9 cellular contexts compared by ENCODE assay signal in the genomic region with DNA sequence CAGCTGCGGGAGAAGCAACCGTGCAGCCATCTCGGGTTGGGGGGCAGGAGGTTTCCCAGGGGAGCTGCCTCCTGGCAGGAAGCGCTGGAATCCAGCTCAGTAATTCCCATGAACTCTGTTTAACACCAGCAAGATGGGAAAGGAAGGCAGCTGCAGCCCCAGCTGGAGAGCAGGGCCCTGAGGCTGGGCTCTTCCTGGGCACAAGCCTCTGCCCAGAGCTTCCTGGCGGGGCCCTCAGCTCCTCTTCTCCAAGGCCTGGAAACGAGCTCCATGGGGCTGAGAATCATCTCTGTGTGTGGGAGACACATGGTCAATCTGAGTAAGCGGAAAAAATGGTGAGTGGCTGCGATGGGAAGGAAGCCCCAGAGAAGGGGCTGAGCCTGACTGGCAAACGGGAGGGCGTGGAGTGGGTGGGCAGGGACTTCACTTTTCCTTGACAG. TPM values are rescaled to one million over a fixed set of nuclear protein-coding genes. Genes with fewer than 3 reads are reported as not detected.
DNase-seq lines count a peak whose midpoint lies in the region; ATAC-seq and TF ChIP-seq lines count a peak whose summit lies in the region.
"Had no signal": no experiment of that assay in that cellular context is flagged by ENCODE, and none has a peak within 500 bp of the region (broad histone marks: within the 10 kb centered on the region; RNA-seq: fewer than 3 reads in every experiment).

No MANE protein-coding gene starts in this region.

- H3K9me3 Mint-ChIP-seq in activated CD8-positive, alpha-beta T cell treated with anti-CD3 and anti-CD28 coated beads, Interleukin-2, amount 10 ng/mL, durations not matched to agents 7 days and 5 days (ENCODE audit: insufficient read depth): no peaks in the 10 kb centered on the region

- TF ChIP-seq CTCF in colonic mucosa (IDR thresholded peaks at IDR 0.05) (no peak), hepatocyte (IDR thresholded peaks at IDR 0.05; ENCODE audit: poor library complexity) (no peak)

- peaks cover 26% of the 10 kb centered on the region for H3K36me3 Mint-ChIP-seq in activated CD8-positive, alpha-beta T cell treated with anti-CD3 and anti-CD28 coated beads, Interleukin-2, amount 10 ng/mL, durations not matched to agents 7 days and 5 days (ENCODE audit: low read depth)

- H3K36me3 ChIP-seq in ACC112 (ENCODE audit: insufficient read depth, low read length): peaks cover 8% of the 10 kb centered on the region; the same call in 1 of the 2 replicates
- no peaks in the 10 kb centered on the region for H3K36me3 ChIP-seq in colonic mucosa
- no peaks in the 10 kb centered on the region for H3K36me3 ChIP-seq in hepatocyte (replicated peaks; ENCODE audit: insufficient read depth, low read depth)

- H3K27me3 ChIP-seq in ACC112 (ENCODE audit: insufficient read depth, low read length) (no peaks in the 10 kb centered on the region), colonic mucosa (no peaks in the 10 kb centered on the region), hepatocyte (no peaks in the 10 kb centered on the region)

- H3K27ac ChIP-seq in ACC112 (ENCODE audit: low read depth, low read length) (peak overlapping the region; percentile 69; the same call in 1 of the 2 replicates), colonic mucosa (no peak overlapping the region), hepatocyte (no peak overlapping the region)
- H3K27ac ChIP-seq: VCaP had no signal

- POLR2A ChIA-PET in activated CD8-positive, alpha-beta T cell treated with anti-CD3 and anti-CD28 coated beads, Interleukin-2, amount 10 ng/mL, durations not matched to agents 7 days and 5 days (lab: Charles Lee): interaction anchor here (1.0 to 1.7 kb wide), 5 partner anchors 8 to 21 kb away, joined by 3 to 11 read pairs (median 4); a partner anchor contains a TSS

- peak overlapping the region; percentile 92 for H3K27ac Mint-ChIP-seq in activated CD8-positive, alpha-beta T cell treated with anti-CD3 and anti-CD28 coated beads, Interleukin-2, amount 10 ng/mL, durations not matched to agents 7 days and 5 days

- H3K27me3 Mint-ChIP-seq in activated CD8-positive, alpha-beta T cell treated with anti-CD3 and anti-CD28 coated beads, Interleukin-2, amount 10 ng/mL, durations not matched to agents 7 days and 5 days (ENCODE audit: low read depth): no peaks in the 10 kb centered on the region

- peak; percentile 14 for ATAC-seq in activated CD8-positive, alpha-beta T cell treated with anti-CD3 and anti-CD28 coated beads, Interleukin-2, amount 10 ng/mL, durations not matched to agents 7 days and 5 days

- H3K79me2 ChIP-seq in ACC112 (ENCODE audit: control insufficient read depth, insufficient read depth, low read length, unreplicated experiment) (peaks cover 9% of the 10 kb centered on the region), hepatocyte (peaks cover 6% of the 10 kb centered on the region)

- H3K4me2 ChIP-seq in hepatocyte: no peak overlapping the region

- H4K20me1 ChIP-seq in hepatocyte (ENCODE audit: insufficient read depth, poor library complexity, severe bottlenecking): no peaks in the 10 kb centered on the region

- H3K9ac ChIP-seq in colonic mucosa (ENCODE audit: low read depth in 2 of 2, low read length in 2 of 2): peak overlapping the region in 1 of 2 donors; percentile 19

- no peak for DNase-seq in Jurkat, Clone E6-1 (ENCODE audit: low read depth, low spot score)
- peak; percentile 44 for DNase-seq in activated CD8-positive, alpha-beta T cell treated with anti-CD3 and anti-CD28 coated beads, Interleukin-2, amount 10 ng/mL, durations not matched to agents 7 days and 5 days
- DNase-seq in mesenteric fat pad (ENCODE audit: low spot score) (peak; percentile 59), NCI-H526 treated with DMSO at 0.1 percent for 48 hours (lab: John Stamatoyannopoulos, UW) (no peak), colonic mucosa (no peak), HCEC 1CT (no peak), hepatocyte (ENCODE audit: low spot score) (no peak)

- H3K4me1 ChIP-seq in ACC112 (ENCODE audit: control insufficient read depth, insufficient read depth, low read length, unreplicated experiment) (peaks cover 55% of the 10 kb centered on the region), colonic mucosa (no peaks in the 10 kb centered on the region), hepatocyte (ENCODE audit: insufficient read depth) (no peaks in the 10 kb centered on the region)

- H3K4me3 ChIP-seq in ACC112 (ENCODE audit: low read depth, low read length): no peak overlapping the region
- peak overlapping the region; percentile 45 for H3K4me3 ChIP-seq in Jurkat, Clone E6-1 (ENCODE audit: low read length)
- no peak overlapping the region for H3K4me3 ChIP-seq in colonic mucosa
- no peak overlapping the region for H3K4me3 ChIP-seq in hepatocyte

- H3K4me1 Mint-ChIP-seq in activated CD8-positive, alpha-beta T cell treated with anti-CD3 and anti-CD28 coated beads, Interleukin-2, amount 10 ng/mL, durations not matched to agents 7 days and 5 days (ENCODE audit: low read depth): peaks cover 82% of the 10 kb centered on the region

- no peaks in the 10 kb centered on the region for H3K9me2 ChIP-seq in hepatocyte (replicated peaks; ENCODE audit: insufficient read depth)

- H3K4me3 Mint-ChIP-seq in activated CD8-positive, alpha-beta T cell treated with anti-CD3 and anti-CD28 coated beads, Interleukin-2, amount 10 ng/mL, durations not matched to agents 7 days and 5 days: peak overlapping the region; percentile 74

- CTCF ChIA-PET in activated CD8-positive, alpha-beta T cell treated with anti-CD3 and anti-CD28 coated beads, Interleukin-2, amount 10 ng/mL, durations not matched to agents 7 days and 5 days (lab: Charles Lee): interaction anchor here (1.1 to 1.6 kb wide), 3 partner anchors 9 to 29 kb away, joined by 4 to 21 read pairs (median 6); a partner anchor contains a TSS

- intact Hi-C loops in colonic mucosa (cut with DNase I): no loop called here

- H2AFZ ChIP-seq in ACC112 (ENCODE audit: low read length, unreplicated experiment) (no peak overlapping the region), hepatocyte (no peak overlapping the region)

- WGBS in hepatocyte (ENCODE audit: low lambda C conversion rate, missing lambda C conversion rate): 90% methylated on average over 10 of the region's 10 CpGs

- H3K9me3 ChIP-seq in colonic mucosa (no peaks in the 10 kb centered on the region), hepatocyte (ENCODE audit: low read depth) (no peaks in the 10 kb centered on the region)

RNA-seq across cellular contexts. Expression of a gene that starts 6.3 kb away (rescaled TPM):
- polyA plus RNA-seq in Jurkat, Clone E6-1 (2012; ENCODE audit: insufficient read depth, insufficient read length): 208 TPM
- 10 to 100 TPM; 57.9 to 60.4 TPM for total RNA-seq in activated CD8-positive, alpha-beta T cell treated with anti-CD3 and anti-CD28 coated beads, Interleukin-2, amount 10 ng/mL, durations not matched to agents 7 days and 5 days
- total RNA-seq in mesenteric fat pad: 50.4 TPM
- total RNA-seq in colonic mucosa: 10 to 100 TPM; 33.0 to 56.3 TPM
- 25.6 and 40.3 TPM in 2 replicates for total RNA-seq in hepatocyte
- 96.9 and 107 TPM in 2 replicates for polyA plus RNA-seq in hepatocyte

RNA-seq across cellular contexts. Expression of a gene that starts 7.9 kb away (rescaled TPM):
- polyA plus RNA-seq in Jurkat, Clone E6-1 (2012; ENCODE audit: insufficient read depth, insufficient read length): 392 TPM
- 10 to 100 TPM; 36.6 to 36.7 TPM for total RNA-seq in activated CD8-positive, alpha-beta T cell treated with anti-CD3 and anti-CD28 coated beads, Interleukin-2, amount 10 ng/mL, durations not matched to agents 7 days and 5 days
- total RNA-seq in mesenteric fat pad: 26.4 TPM
- 10 to 100 TPM; 43.2 to 70.7 TPM for total RNA-seq in colonic mucosa
- total RNA-seq in hepatocyte: 29.3 and 33.4 TPM in 2 replicates
- polyA plus RNA-seq in hepatocyte: 103 and 108 TPM in 2 replicates

Comparison
In these comparisons a context has a peak if more than half of its experiments do, and no peak if none do; other contexts are left out.
1. DNase-seq: peak in activated CD8-positive, alpha-beta T cell treated with anti-CD3 and anti-CD28 coated beads, Interleukin-2, amount 10 ng/mL, durations not matched to agents 7 days and 5 days (single experiment) and mesenteric fat pad (single experiment); none in Jurkat, Clone E6-1 (single experiment), NCI-H526 treated with DMSO at 0.1 percent for 48 hours (single experiment), colonic mucosa (single experiment), HCEC 1CT (single experiment) and hepatocyte (single experiment).